8 cellular contexts compared by ENCODE assay signal in genomic region chr3:136251511-136251910, GRCh38. TPM values are rescaled to one million over a fixed set of nuclear protein-coding genes. Genes with fewer than 3 reads are reported as not detected.
DNase-seq lines count a peak whose midpoint lies in the region; ATAC-seq and TF ChIP-seq lines count a peak whose summit lies in the region.

No MANE protein-coding gene starts in this region.

- no peak overlapping the region for H2BK20ac ChIP-seq in H9 (ENCODE audit: low read depth, low read length, poor library complexity, severe bottlenecking)

- H3K23me2 ChIP-seq in H9 (ENCODE audit: insufficient read length, low read depth, low read length, poor library complexity, severe bottlenecking), result no peaks in the 10 kb centered on the region

- ATAC-seq in lower lobe of right lung, result no peak
- ATAC-seq in omental fat pad (ENCODE audit: low FRiP score), result no peak

- H3K27me3 Mint-ChIP-seq in H9 (ENCODE audit: low read depth), result no peaks in the 10 kb centered on the region
- no peaks in the 10 kb centered on the region for H3K27me3 Mint-ChIP-seq in activated T-helper 1 cell treated with anti-CD3 and anti-CD28 coated beads, Interleukin-12 subunit alpha, Interleukin-12 subunit beta, Interleukin-2, Interleukin-4 antibody, amounts not matched to agents 30 ng/mL and 10 ng/mL and 1 ng/mL, durations not matched to agents 14 hours and 24 hours and 36 hours (ENCODE audit: insufficient read depth)

- H3K9ac ChIP-seq in H9 (ENCODE audit: extremely low read depth, insufficient read length, low read length), result no peak overlapping the region

- no peak overlapping the region for H3K14ac ChIP-seq in H9 (ENCODE audit: insufficient read depth, low read length)

- H3K4ac ChIP-seq in H9 (ENCODE audit: low read depth, low read length), result no peak overlapping the region

- H2BK5ac ChIP-seq in H9 (ENCODE audit: insufficient read length, low read length), result no peak overlapping the region

- no peaks in the 10 kb centered on the region for H3K79me1 ChIP-seq in H9 (ENCODE audit: insufficient read depth, low read depth, low read length, poor library complexity, severe bottlenecking)

- peak overlapping the region; percentile 84 to 86 for H3K4me3 Mint-ChIP-seq in H9
- peak overlapping the region; percentile 89 for H3K4me3 Mint-ChIP-seq in activated T-helper 1 cell treated with anti-CD3 and anti-CD28 coated beads, Interleukin-12 subunit alpha, Interleukin-12 subunit beta, Interleukin-2, Interleukin-4 antibody, amounts not matched to agents 30 ng/mL and 10 ng/mL and 1 ng/mL, durations not matched to agents 14 hours and 24 hours and 36 hours

- H3K27ac ChIP-seq in C4-2B, result peak overlapping the region; percentile 78
- H3K27ac ChIP-seq in H9 (ENCODE audit: insufficient read length, low read depth, low read length), result no peak overlapping the region
- H3K27ac ChIP-seq in lower lobe of right lung, result peak overlapping the region; percentile 90

- H3K27me3 ChIP-seq in H9 (ENCODE audit: insufficient read depth, low read length) (no peaks in the 10 kb centered on the region), lower lobe of right lung (ENCODE audit: low read depth) (no peaks in the 10 kb centered on the region)

- no peaks in the 10 kb centered on the region for H3K4me1 ChIP-seq in H9 (ENCODE audit: insufficient read depth, low read length)
- peaks cover 18% of the 10 kb centered on the region for H3K4me1 ChIP-seq in lower lobe of right lung

- H3K23ac ChIP-seq in H9 (ENCODE audit: insufficient read length, low read depth, low read length), result no peak overlapping the region

- no peak for DNase-seq in H9
- DNase-seq in activated T-helper 1 cell treated with anti-CD3 and anti-CD28 coated beads, Interleukin-12 subunit alpha, Interleukin-12 subunit beta, Interleukin-2, Interleukin-4 antibody, amounts not matched to agents 30 ng/mL and 10 ng/mL and 1 ng/mL, durations not matched to agents 14 hours and 24 hours and 36 hours (ENCODE audit: low spot score), result no peak
- DNase-seq in lower lobe of right lung, result no peak
- no peak for DNase-seq in omental fat pad (ENCODE audit: low spot score)
- DNase-seq in KBM-7, result no peak
- no peak for DNase-seq in DMS114 treated with DMSO at 0.1 percent for 48 hours (lab: John Stamatoyannopoulos, UW; ENCODE audit: unreplicated experiment)
- DNase-seq in activated effector memory CD4-positive, alpha-beta T cell treated with anti-CD3 and anti-CD28 coated beads, Interleukin-2, amount 50 U/mL, for 16 hours, result no peak

- no peak overlapping the region for H2AFZ ChIP-seq in H9 (ENCODE audit: low read length)

- peaks cover 8% of the 10 kb centered on the region for H3K36me3 ChIP-seq in lower lobe of right lung

- no peaks in the 10 kb centered on the region; the same call in none of the 2 replicates for H3K79me2 ChIP-seq in H9 (ENCODE audit: insufficient read depth, low read length)

- no peak overlapping the region for H3T11ph ChIP-seq in H9 (ENCODE audit: low read length)

- no peak overlapping the region for H2AK5ac ChIP-seq in H9 (ENCODE audit: insufficient read length, low read length)

- H3K9me3 ChIP-seq in H9 (ENCODE audit: control insufficient read depth, low read depth, low read length) (no peaks in the 10 kb centered on the region), lower lobe of right lung (no peaks in the 10 kb centered on the region)

- intact Hi-C loops in activated T-helper 1 cell treated with anti-CD3 and anti-CD28 coated beads, Interleukin-12 subunit alpha, Interleukin-12 subunit beta, Interleukin-2, Interleukin-4 antibody, amounts not matched to agents 30 ng/mL and 10 ng/mL and 1 ng/mL, durations not matched to agents 14 hours and 24 hours and 36 hours (cut with micrococcal nuclease), result loop anchor here (2.0 to 5.0 kb wide), 3 partner anchors 99 to 761 kb away; no protein-coding TSS in a partner anchor
- intact Hi-C loops in lower lobe of right lung (cut with DNase I), result no loop called here

- in situ Hi-C loops in KBM-7 (cut with MboI; ENCODE audit: low pct_unique_long_range_greater_than_20kb, low sequenced_read_pairs), result no loop called here

- H3K9me3 Mint-ChIP-seq in H9, result no peaks in the 10 kb centered on the region
- no peaks in the 10 kb centered on the region for H3K9me3 Mint-ChIP-seq in activated T-helper 1 cell treated with anti-CD3 and anti-CD28 coated beads, Interleukin-12 subunit alpha, Interleukin-12 subunit beta, Interleukin-2, Interleukin-4 antibody, amounts not matched to agents 30 ng/mL and 10 ng/mL and 1 ng/mL, durations not matched to agents 14 hours and 24 hours and 36 hours

- no peak overlapping the region for H3K18ac ChIP-seq in H9 (ENCODE audit: insufficient read length, low read depth, low read length)

- no peak for TF ChIP-seq CTCF in C4-2B (conservative IDR thresholded peaks at IDR 0.05)
- TF ChIP-seq CTCF in H9 (conservative IDR thresholded peaks at IDR 0.05), result no peak
- no peak for TF ChIP-seq CTCF in lower lobe of right lung (IDR thresholded peaks at IDR 0.05)
- no peak for TF ChIP-seq CTCF in omental fat pad (IDR thresholded peaks at IDR 0.05)

- peak overlapping the region in 1 of 3 experiments; percentile 49; a peak in 1 of 7 replicates for H3K27ac Mint-ChIP-seq in H9
- peak overlapping the region; percentile 72 for H3K27ac Mint-ChIP-seq in activated T-helper 1 cell treated with anti-CD3 and anti-CD28 coated beads, Interleukin-12 subunit alpha, Interleukin-12 subunit beta, Interleukin-2, Interleukin-4 antibody, amounts not matched to agents 30 ng/mL and 10 ng/mL and 1 ng/mL, durations not matched to agents 14 hours and 24 hours and 36 hours

- H4K91ac ChIP-seq in H9 (ENCODE audit: insufficient read length, low read depth, low read length), result no peak overlapping the region

- no CpG with 5 or more reads among the region's 3 CpGs for WGBS in H9 (ENCODE audit: extremely low coverage, insufficient read length, low lambda C conversion rate)

- H3K36me3 Mint-ChIP-seq in H9 (ENCODE audit: insufficient read depth in 1 of 3, low read depth in 3 of 3), result peaks cover 6 to 8% (median 7%) of the 10 kb centered on the region in 3 experiments; a peak in 6 of 7 replicates
- H3K36me3 Mint-ChIP-seq in activated T-helper 1 cell treated with anti-CD3 and anti-CD28 coated beads, Interleukin-12 subunit alpha, Interleukin-12 subunit beta, Interleukin-2, Interleukin-4 antibody, amounts not matched to agents 30 ng/mL and 10 ng/mL and 1 ng/mL, durations not matched to agents 14 hours and 24 hours and 36 hours (ENCODE audit: low read depth), result peaks cover 11% of the 10 kb centered on the region

- H2BK12ac ChIP-seq in H9 (ENCODE audit: insufficient read length, low read depth, low read length), result no peak overlapping the region

- H4K8ac ChIP-seq in H9 (replicated peaks; ENCODE audit: insufficient read length, low read depth, low read length), result no peak overlapping the region

- H3K4me2 ChIP-seq in H9 (ENCODE audit: insufficient read depth, insufficient read length, low read length), result peak overlapping the region; percentile 53

- no peak overlapping the region for H3K56ac ChIP-seq in H9 (ENCODE audit: insufficient read length, low read depth, low read length)

- no peaks in the 10 kb centered on the region for H4K20me1 ChIP-seq in H9 (ENCODE audit: control insufficient read depth, insufficient read depth, insufficient read length)

- peaks cover 16 to 22% of the 10 kb centered on the region in 2 experiments for H3K4me1 Mint-ChIP-seq in H9
- peaks cover 25% of the 10 kb centered on the region for H3K4me1 Mint-ChIP-seq in activated T-helper 1 cell treated with anti-CD3 and anti-CD28 coated beads, Interleukin-12 subunit alpha, Interleukin-12 subunit beta, Interleukin-2, Interleukin-4 antibody, amounts not matched to agents 30 ng/mL and 10 ng/mL and 1 ng/mL, durations not matched to agents 14 hours and 24 hours and 36 hours (ENCODE audit: low read depth)

- no peak overlapping the region for H4K5ac ChIP-seq in H9 (ENCODE audit: insufficient read length, low read depth, low read length)

- no peak overlapping the region for H2BK120ac ChIP-seq in H9 (ENCODE audit: low read depth, low read length, poor library complexity, severe bottlenecking)

- no peak overlapping the region for H2BK15ac ChIP-seq in H9 (ENCODE audit: low read depth, low read length)

- peak overlapping the region; percentile 71 for H3K4me3 ChIP-seq in lower lobe of right lung

RNA-seq across cellular contexts. Expression of gene PCCB, which starts 1.4 kb away (rescaled TPM):
- total RNA-seq in H9 (2021) (65.6 and 68.9 TPM in 2 replicates), lower lobe of right lung (28.8 TPM), omental fat pad (10 to 100 TPM; 22.2 to 37.9 (median 29.0) TPM)
- total RNA-seq in activated T-helper 1 cell treated with anti-CD3 and anti-CD28 coated beads, Interleukin-12 subunit alpha, Interleukin-12 subunit beta, Interleukin-2, Interleukin-4 antibody, amounts not matched to agents 30 ng/mL and 10 ng/mL and 1 ng/mL, durations not matched to agents 14 hours and 24 hours and 36 hours, result 41.4 and 41.7 TPM in 2 replicates

RNA-seq across cellular contexts. Expression of gene MSL2, which starts 55.4 kb away (rescaled TPM):
- total RNA-seq in H9 (2021) (38.4 and 42.7 TPM in 2 replicates), lower lobe of right lung (36.9 TPM), omental fat pad (10 to 100 TPM; 17.7 to 35.3 (median 30.0) TPM)
- total RNA-seq in activated T-helper 1 cell treated with anti-CD3 and anti-CD28 coated beads, Interleukin-12 subunit alpha, Interleukin-12 subunit beta, Interleukin-2, Interleukin-4 antibody, amounts not matched to agents 30 ng/mL and 10 ng/mL and 1 ng/mL, durations not matched to agents 14 hours and 24 hours and 36 hours, result 36.6 and 40.2 TPM in 2 replicates
